Comparison of ENCODE assay signal across 10 cellular contexts in the genomic region with DNA sequence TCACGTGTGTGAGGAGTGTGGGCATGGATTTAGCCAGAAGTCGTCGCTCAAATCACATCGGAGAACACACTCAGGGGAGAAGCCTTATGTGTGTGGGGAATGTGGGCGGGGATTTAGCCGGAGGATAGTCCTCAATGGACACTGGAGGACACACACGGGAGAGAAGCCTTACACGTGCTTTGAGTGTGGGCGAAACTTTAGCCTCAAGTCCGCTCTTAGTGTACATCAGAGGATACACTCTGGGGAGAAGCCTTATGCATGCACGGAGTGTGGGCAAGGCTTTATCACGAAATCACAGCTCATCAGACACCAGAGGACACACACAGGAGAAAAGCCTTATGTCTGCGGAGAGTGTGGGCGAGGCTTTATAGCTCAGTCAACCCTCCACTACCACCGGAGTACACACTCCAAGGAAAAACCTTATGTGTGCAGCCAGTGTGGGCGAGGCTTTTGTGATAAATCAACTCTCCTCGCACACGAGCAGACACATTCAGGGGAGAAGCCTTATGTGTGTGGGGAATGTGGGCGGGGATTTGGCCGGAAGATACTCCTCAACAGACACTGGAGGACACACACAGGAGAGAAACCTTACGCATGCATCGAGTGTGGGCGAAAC. TPM values are rescaled to one million over a fixed set of nuclear protein-coding genes. Genes with fewer than 3 reads are reported as not detected.
DNase-seq lines count a peak whose midpoint lies in the region; ATAC-seq and TF ChIP-seq lines count a peak whose summit lies in the region.
"Had no signal": no experiment of that assay in that cellular context is flagged by ENCODE, and none has a peak within 500 bp of the region (broad histone marks: within the 10 kb centered on the region; RNA-seq: fewer than 3 reads in every experiment).

No MANE protein-coding gene starts in this region.

- peak overlapping the region; percentile 97 to 98 for H3K27ac ChIP-seq in esophagus (ENCODE audit: low read depth in 2 of 2, low read length in 1 of 2)

- POLR2A ChIA-PET in Caco-2 (lab: Charles Lee), result interaction anchor here (0.9 to 1.4 kb wide), 2 partner anchors 28 to 171 kb away, joined by 4 to 6 read pairs; a partner anchor contains a TSS

- no TSS peak for BruUV-seq in Caco-2 (replicated peaks; lab: Mats Ljungman, UMichigan)

- H3K4me3 Mint-ChIP-seq in Caco-2 (ENCODE audit: unreplicated experiment) (peak overlapping the region; percentile 48), natural killer cell (no peak overlapping the region)
- H3K4me3 Mint-ChIP-seq: activated B cell treated with CpG ODN at 0.5 μM for 24 hours had no signal

- TF ChIP-seq CTCF in Caco-2 (IDR thresholded peaks at IDR 0.05; ENCODE audit: insufficient read depth in 1 of 2, low read depth in 1 of 2, low read length in 1 of 2, severe bottlenecking in 1 of 2, unreplicated experiment in 1 of 2) (no peak), natural killer cell (IDR thresholded peaks at IDR 0.05) (no peak)

- peaks cover 2% of the 10 kb centered on the region; the same call in 1 of the 2 replicates for H3K36me3 ChIP-seq in Caco-2 (ENCODE audit: control insufficient read depth, insufficient read depth, low read length)
- peaks cover 4 to 5% of the 10 kb centered on the region in 2 donors for H3K36me3 ChIP-seq in esophagus (ENCODE audit: control insufficient read depth in 2 of 2, insufficient read depth in 2 of 2, low read length in 1 of 2)

- H3K36me3 Mint-ChIP-seq in Caco-2 (ENCODE audit: insufficient read depth, unreplicated experiment), result peaks cover 32% of the 10 kb centered on the region
- peaks cover 11% of the 10 kb centered on the region for H3K36me3 Mint-ChIP-seq in natural killer cell

- CTCF ChIA-PET in Caco-2 (lab: Charles Lee), result interaction anchor here (1.4 to 2.3 kb wide), 2 partner anchors 164 to 167 kb away, joined by 5 to 20 read pairs; no protein-coding TSS in a partner anchor

- ATAC-seq in GM19463 (IDR thresholded peaks at IDR 0.05; ENCODE audit: unreplicated experiment) (no peak), natural killer cell (no peak)

- H3K4me1 ChIP-seq in Caco-2, result peaks cover 19% of the 10 kb centered on the region
- H3K4me1 ChIP-seq in esophagus (ENCODE audit: control insufficient read depth in 2 of 2, insufficient read depth in 2 of 2, low read length in 1 of 2), result peaks cover 0 to 17% of the 10 kb centered on the region in 2 donors

- H3K4me1 Mint-ChIP-seq in Caco-2 (ENCODE audit: low read depth, unreplicated experiment) (peaks cover 29% of the 10 kb centered on the region), natural killer cell (peaks cover 9 to 15% of the 10 kb centered on the region in 2 donors)
- H3K4me1 Mint-ChIP-seq: activated B cell treated with CpG ODN at 0.5 μM for 24 hours had no signal

- H3K9me3 ChIP-seq in Caco-2 (no peaks in the 10 kb centered on the region), esophagus (ENCODE audit: control insufficient read depth in 2 of 2, insufficient read depth in 1 of 2, low read depth in 1 of 2, low read length in 1 of 2) (no peaks in the 10 kb centered on the region)

- H3K9me3 Mint-ChIP-seq in Caco-2 (ENCODE audit: unreplicated experiment) (no peaks in the 10 kb centered on the region), natural killer cell (no peaks in the 10 kb centered on the region)
- H3K9me3 Mint-ChIP-seq: activated B cell treated with CpG ODN at 0.5 μM for 24 hours had no signal

- H3K27me3 ChIP-seq in Caco-2 (replicated peaks; ENCODE audit: control insufficient read depth, insufficient read depth, low read length) (no peaks in the 10 kb centered on the region), esophagus (ENCODE audit: control insufficient read depth in 1 of 2, insufficient read depth in 2 of 2, low read length in 2 of 2) (no peaks in the 10 kb centered on the region)

- WGBS in esophagus, 2 donors, result 45 to 55% methylated on average over 23 of the region's 23 CpGs

- intact Hi-C loops in Caco-2 (cut with micrococcal nuclease; ENCODE audit: unreplicated experiment), result loop anchor here (2.0 kb wide), 1 partner anchor 36 kb away; no protein-coding TSS in a partner anchor
- intact Hi-C loops in natural killer cell (cut with micrococcal nuclease), result no loop called here

- H3K27me3 Mint-ChIP-seq in Caco-2 (ENCODE audit: insufficient read depth, unreplicated experiment), result no peaks in the 10 kb centered on the region
- H3K27me3 Mint-ChIP-seq in natural killer cell (ENCODE audit: low read depth in 2 of 2), result no peaks in the 10 kb centered on the region
- H3K27me3 Mint-ChIP-seq: activated B cell treated with CpG ODN at 0.5 μM for 24 hours had no signal

- DNase-seq in Caco-2, result no peak
- DNase-seq in activated CD8-positive, alpha-beta memory T cell treated with anti-CD3 and anti-CD28 coated beads, Interleukin-2, amount 50 U/mL, for 4 hours, result peak; percentile 46
- DNase-seq in stimulated activated CD4-positive, alpha-beta T cell treated with anti-CD3 and anti-CD28 coated beads, Interleukin-1b, Interleukin-23, amount 100 ng/mL, for 48 hours, result peak; percentile 79
- no peak for DNase-seq in NCI-H1092 (lab: John Stamatoyannopoulos, UW)
- DNase-seq in natural killer cell, result no peak
- DNase-seq in NCI-H1694 treated with DMSO at 0.1 percent for 48 hours (lab: John Stamatoyannopoulos, UW), result no peak
- DNase-seq: activated B cell treated with CpG ODN at 0.5 μM for 24 hours had no signal

- H3K4me3 ChIP-seq in Caco-2 (ENCODE audit: low read depth, low read length) (no peak overlapping the region), esophagus (ENCODE audit: low read depth in 1 of 2, low read length in 2 of 2) (peak overlapping the region; percentile 1 to 6)

- H3K27ac Mint-ChIP-seq in Caco-2 (ENCODE audit: unreplicated experiment) (peak overlapping the region; percentile 72), natural killer cell (peak overlapping the region in 1 of 2 donors; percentile 40)
- H3K27ac Mint-ChIP-seq: activated B cell treated with CpG ODN at 0.5 μM for 24 hours had no signal

RNA-seq across cellular contexts. Expression of a gene that starts 28.1 kb away (rescaled TPM):
- total RNA-seq in Caco-2 (2022), result 9.7 and 10.9 TPM in 2 replicates
- polyA plus RNA-seq in esophagus, result 1 to 10 TPM; 5.4 to 9.5 TPM
- 10 to 100 TPM; 16.3 to 26.6 (median 21.4) TPM for total RNA-seq in natural killer cell

RNA-seq across cellular contexts. Expression of a gene that starts 32.1 kb away (rescaled TPM):
- total RNA-seq in Caco-2 (2022) (42.3 and 49.2 TPM in 2 replicates), natural killer cell (10 to 100 TPM; 10.6 to 21.8 (median 20.5) TPM)
- polyA plus RNA-seq in esophagus, result 10 to 100 TPM; 11.4 to 16.7 TPM

RNA-seq across cellular contexts. Expression of a gene that starts 45.7 kb away (rescaled TPM):
- total RNA-seq in Caco-2 (2022) (not detected in 2 replicates), natural killer cell (not detected)
- polyA plus RNA-seq in esophagus, result under 1 TPM; 0.19 to 0.43 TPM
- total RNA-seq: activated B cell treated with CpG ODN at 0.5 μM for 24 hours had no signal
- polyA plus RNA-seq: BJ had no signal

Comparison
In these comparisons a context has a peak if more than half of its experiments do, and no peak if none do; other contexts are left out.
1. DNase-seq: peak in activated CD8-positive, alpha-beta memory T cell treated with anti-CD3 and anti-CD28 coated beads, Interleukin-2, amount 50 U/mL, for 4 hours (single experiment) and stimulated activated CD4-positive, alpha-beta T cell treated with anti-CD3 and anti-CD28 coated beads, Interleukin-1b, Interleukin-23, amount 100 ng/mL, for 48 hours (single experiment); none in Caco-2 (0 of 2), NCI-H1092 (single experiment), natural killer cell (single experiment) and NCI-H1694 treated with DMSO at 0.1 percent for 48 hours (single experiment).